8 cellular contexts compared by ENCODE assay signal in the genomic region with DNA sequence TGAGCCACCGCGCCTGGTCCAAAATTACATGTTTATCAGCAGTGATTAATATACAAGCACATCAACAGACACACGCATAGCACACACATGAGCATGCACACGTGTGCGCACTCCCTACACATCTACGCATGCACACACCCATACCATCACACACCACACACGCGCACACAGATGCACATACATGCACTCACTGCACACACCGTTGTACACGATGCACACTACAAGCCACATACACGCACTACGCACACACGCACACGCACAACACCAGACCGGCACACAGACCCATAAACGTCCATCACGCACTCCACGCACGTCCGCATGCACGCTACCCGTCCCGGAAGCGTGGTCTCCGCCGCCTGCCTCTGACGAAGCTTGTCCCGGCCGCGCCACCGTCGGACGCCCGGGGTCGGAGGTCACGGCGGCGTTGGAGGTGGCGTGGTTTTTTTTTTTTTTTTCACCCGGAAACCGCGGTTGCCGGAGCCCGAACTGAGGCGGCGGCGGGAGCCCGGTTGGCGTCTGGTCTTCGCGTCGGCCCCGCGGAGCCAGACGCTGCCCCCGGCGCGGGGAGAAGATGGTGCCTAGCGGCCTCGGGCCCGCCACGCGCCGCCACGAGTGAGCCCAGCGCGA.
DNase-seq lines count a peak whose midpoint lies in the region; ATAC-seq lines count a peak whose summit lies in the region.

A gene with protein sequence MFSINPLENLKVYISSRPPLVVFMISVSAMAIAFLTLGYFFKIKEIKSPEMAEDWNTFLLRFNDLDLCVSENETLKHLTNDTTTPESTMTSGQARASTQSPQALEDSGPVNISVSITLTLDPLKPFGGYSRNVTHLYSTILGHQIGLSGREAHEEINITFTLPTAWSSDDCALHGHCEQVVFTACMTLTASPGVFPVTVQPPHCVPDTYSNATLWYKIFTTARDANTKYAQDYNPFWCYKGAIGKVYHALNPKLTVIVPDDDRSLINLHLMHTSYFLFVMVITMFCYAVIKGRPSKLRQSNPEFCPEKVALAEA (plus strand): TSS at position 457 of the 627 bp plus-strand sequence. CDS start 20,641 bp downstream, outside the sequence.

- peak; percentile 91 for DNase-seq in AG08396 (ENCODE audit: low spot score)
- peak; percentile 58 for DNase-seq in NCI-H345 treated with DMSO at 0.1 percent for 48 hours (lab: John Stamatoyannopoulos, UW; ENCODE audit: unreplicated experiment)
- peak; percentile 93 for DNase-seq in activated CD4-positive, CD25-positive, alpha-beta regulatory T cell treated with anti-CD3 and anti-CD28 coated beads, Interleukin-2, amount 50 U/mL, for 72 hours
- peak; percentile 85 for DNase-seq in cerebellar cortex (ENCODE audit: low spot score)
- DNase-seq in islet precursor cell, result peak; percentile 85
- peak; percentile 91 for DNase-seq in stimulated activated CD4-positive, alpha-beta T cell treated with anti-CD3 and anti-CD28 coated beads, Interleukin-12 subunit alpha, Interleukin-12 subunit beta, amount 100 ng/mL, for 4 hours

- ATAC-seq in GM18909 (IDR thresholded peaks at IDR 0.05; ENCODE audit: poor library complexity, unreplicated experiment) (peak; percentile 87), HG03175 (IDR thresholded peaks at IDR 0.05; ENCODE audit: unreplicated experiment) (peak; percentile 82)

Comparison
In these comparisons a context has a peak if more than half of its experiments do, and no peak if none do; other contexts are left out.
1. Peak in every context shown above with its lines: DNase-seq and ATAC-seq.